In genomic region chr6:108260809-108261569, GRCh38 we compare ENCODE assay signal across 1 cellular context.
TF ChIP-seq lines count a peak whose summit lies in the region.

SNX3 (minus strand) TSS chr6:108261040; CDS start chr6:108260921, 119 bp downstream.

TF ChIP-seq in liver, 16 proteins besides CTCF, POLR2A, EP300 and RAD21 (continued from another document):
- no peak for TF ChIP-seq HNF4G (IDR thresholded peaks at IDR 0.05)
